Comparison of ENCODE assay signal across 21 cellular contexts in the genomic region with DNA sequence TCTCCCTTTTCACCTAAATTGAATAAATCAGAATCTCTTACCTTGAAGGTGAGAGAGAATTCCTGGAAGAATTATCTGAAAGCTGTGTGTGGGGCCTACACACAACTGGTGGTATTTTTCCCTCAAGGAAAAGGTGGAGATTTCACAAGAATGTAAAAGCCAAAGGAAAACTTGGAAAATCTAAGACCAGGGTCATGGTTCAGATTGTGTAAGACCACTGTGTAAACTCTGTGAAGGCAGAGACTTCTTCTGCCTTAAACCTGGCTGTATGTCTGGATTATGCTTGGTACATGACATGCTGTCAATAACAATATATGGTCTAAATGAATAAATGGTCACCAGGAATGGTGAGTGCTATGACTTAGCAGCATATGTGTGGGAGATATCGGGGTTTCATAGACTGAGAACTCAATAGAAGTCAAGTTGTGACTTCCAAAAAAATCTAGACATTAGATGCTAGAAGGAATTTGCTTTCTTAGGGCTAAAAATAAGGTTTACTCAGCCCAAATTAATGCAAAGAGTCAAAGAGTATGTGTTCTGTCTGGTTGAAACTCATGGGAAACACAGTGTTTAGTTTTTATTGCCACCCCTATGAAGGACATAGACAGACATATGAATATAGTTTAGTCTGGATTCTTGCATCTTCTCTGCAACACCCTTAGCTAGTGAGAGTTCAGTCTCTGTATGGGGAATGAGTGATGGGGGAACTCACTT.
DNase-seq lines count a peak whose midpoint lies in the region; ATAC-seq, FAIRE-seq and TF ChIP-seq lines count a peak whose summit lies in the region.
"Had no signal": no experiment of that assay in that cellular context is flagged by ENCODE, and none has a peak within 500 bp of the region (broad histone marks: within the 10 kb centered on the region; RNA-seq: fewer than 3 reads in every experiment).

No MANE protein-coding gene starts in this region.

- H3K4me1 ChIP-seq in RWPE2 (ENCODE audit: insufficient read depth, poor library complexity, severe bottlenecking) (peaks cover 30% of the 10 kb centered on the region), smooth muscle cell (ENCODE audit: low read depth) (no peaks in the 10 kb centered on the region)
- H3K4me1 ChIP-seq: BLaER1 had no signal

- TF ChIP-seq CTCF in RWPE2 (IDR thresholded peaks at IDR 0.05; ENCODE audit: poor library complexity, severe bottlenecking) = no peak
- no peak for TF ChIP-seq CTCF in smooth muscle cell (IDR thresholded peaks at IDR 0.05; ENCODE audit: borderline replicate concordance, insufficient read depth, poor library complexity, severe bottlenecking)
- TF ChIP-seq CTCF in dorsolateral prefrontal cortex (IDR thresholded peaks at IDR 0.05 in 54 of 56, conservative IDR thresholded peaks at IDR 0.05 in 2 of 56; ENCODE audit: low read depth in 1 of 56, partially characterized antibody in 56 of 56) = no peak

- no peaks in the 10 kb centered on the region for H3K36me3 ChIP-seq in RWPE2 (ENCODE audit: low read depth)
- no peaks in the 10 kb centered on the region for H3K36me3 ChIP-seq in smooth muscle cell (ENCODE audit: low read depth)
- H3K36me3 ChIP-seq: BLaER1, SJCRH30 had no signal

- H3K27ac ChIP-seq in RWPE2 (ENCODE audit: poor library complexity, severe bottlenecking) (peak overlapping the region; percentile 86), smooth muscle cell (ENCODE audit: low read depth) (peak overlapping the region; percentile 77), dorsolateral prefrontal cortex (no peak overlapping the region)
- H3K27ac ChIP-seq: BLaER1, KMS-11, RWPE1, SJCRH30 had no signal

- no peak for ATAC-seq in RWPE2 (ENCODE audit: low read depth)
- peak; percentile 29 for ATAC-seq in left lobe of liver
- ATAC-seq: CD8-positive, alpha-beta T cell; HepG2 had no signal

- H3K4me2 ChIP-seq in smooth muscle cell = no peak overlapping the region
- H3K4me2 ChIP-seq: BLaER1, KMS-11 had no signal

- DNase-seq in H54 (ENCODE audit: insufficient read length, low spot score) = no peak
- DNase-seq in RWPE2 (ENCODE audit: low spot score) = no peak
- no peak for DNase-seq in left lobe of liver (ENCODE audit: low spot score)
- no peak for DNase-seq in smooth muscle cell (lab: John Stamatoyannopoulos, UW; ENCODE audit: unreplicated experiment)
- no peak for DNase-seq in GM12891 (ENCODE audit: insufficient read length, low spot score)
- no peak for DNase-seq in activated CD8-positive, alpha-beta memory T cell treated with anti-CD3 and anti-CD28 coated beads, Interleukin-2, amount 50 U/mL, for 4 hours
- no peak for DNase-seq in NCI-H524 treated with DMSO at 0.1 percent for 48 hours (lab: John Stamatoyannopoulos, UW)
- no peak for DNase-seq in dorsolateral prefrontal cortex
- DNase-seq: CD8-positive, alpha-beta T cell; DMS79; GOT3; MM.1S; NK-92 treated with Interleukin-12 subunit alpha and Interleukin-12 subunit beta, amount 100 ng/mL, for 24 hours; OCI-M1; SJCRH30 had no signal

- no peak overlapping the region for H2AFZ ChIP-seq in smooth muscle cell (ENCODE audit: low read depth)

- peak; percentile 15 for FAIRE-seq in H54 (lab: Jason Lieb, UNC)
- FAIRE-seq in GM12891 (lab: Jason Lieb, UNC) = no peak
- FAIRE-seq: G401.6, GM12878, HepG2 had no signal

- no peak overlapping the region for H3K9ac ChIP-seq in smooth muscle cell (ENCODE audit: low read depth)
- H3K9ac ChIP-seq: BLaER1, KMS-11 had no signal

- no peak for TF ChIP-seq POLR2A in H54 (IDR thresholded peaks at IDR 0.05; ENCODE audit: low read depth, low read length)
- TF ChIP-seq POLR2A in GM12891 (IDR thresholded peaks at IDR 0.05; ENCODE audit: low read depth, low read length) = no peak

- H3K79me2 ChIP-seq in smooth muscle cell (ENCODE audit: low read depth) = no peaks in the 10 kb centered on the region

- no peaks in the 10 kb centered on the region for H3K27me3 ChIP-seq in RWPE2 (ENCODE audit: insufficient read depth, poor library complexity, severe bottlenecking)
- no peaks in the 10 kb centered on the region for H3K27me3 ChIP-seq in smooth muscle cell (ENCODE audit: low read depth)
- peaks cover 0 to 2% (median 0%) of the 10 kb centered on the region in 45 donors for H3K27me3 ChIP-seq in dorsolateral prefrontal cortex
- H3K27me3 ChIP-seq: BLaER1, SJCRH30 had no signal

- H3K4me3 ChIP-seq in RWPE2 (ENCODE audit: severe bottlenecking) (no peak overlapping the region), smooth muscle cell (no peak overlapping the region), dorsolateral prefrontal cortex (no peak overlapping the region)
- H3K4me3 ChIP-seq: BLaER1, GM12878, SJCRH30 had no signal

- H4K20me1 ChIP-seq in smooth muscle cell (ENCODE audit: low read depth) = no peaks in the 10 kb centered on the region
- H4K20me1 ChIP-seq: BLaER1 had no signal

- no peaks in the 10 kb centered on the region for H3K9me3 ChIP-seq in RWPE2 (ENCODE audit: severe bottlenecking)
- no peaks in the 10 kb centered on the region for H3K9me3 ChIP-seq in smooth muscle cell (replicated peaks; ENCODE audit: low read depth)
- H3K9me3 ChIP-seq: BLaER1, SJCRH30 had no signal

- H3F3A ChIP-seq in smooth muscle cell (ENCODE audit: low read depth) = no peaks in the 10 kb centered on the region

- intact Hi-C loops in dorsolateral prefrontal cortex (cut with DNase I) = loop anchor here (2.0 to 10.0 kb wide), 2 partner anchors 199 to 201 kb away; no protein-coding TSS in a partner anchor

- 87% methylated on average over 1 of the region's 1 CpG for WGBS in smooth muscle cell (ENCODE audit: low lambda C conversion rate)

TF ChIP-seq in GM12891, 5 proteins besides CTCF, POLR2A, EP300 and RAD21:
- TF ChIP-seq POLR2AphosphoS5 (IDR thresholded peaks at IDR 0.05; ENCODE audit: low read depth, low read length) = no peak
- TF ChIP-seq POU2F2 (IDR thresholded peaks at IDR 0.05; ENCODE audit: low read depth, low read length) = no peak
- TF ChIP-seq TAF1 (IDR thresholded peaks at IDR 0.05; ENCODE audit: low read depth, low read length) = no peak
- TF ChIP-seq PAX5 (IDR thresholded peaks at IDR 0.05; ENCODE audit: insufficient read depth, low read length, severe bottlenecking) = no peak

Comparison
In these comparisons a context has a peak if more than half of its experiments do, and no peak if none do; other contexts are left out.
1. H3K27ac ChIP-seq: peak in RWPE2 (single experiment) and smooth muscle cell (single experiment); none in dorsolateral prefrontal cortex (0 of 59).